Comparison of ENCODE assay signal across 11 cellular contexts in the genomic region with DNA sequence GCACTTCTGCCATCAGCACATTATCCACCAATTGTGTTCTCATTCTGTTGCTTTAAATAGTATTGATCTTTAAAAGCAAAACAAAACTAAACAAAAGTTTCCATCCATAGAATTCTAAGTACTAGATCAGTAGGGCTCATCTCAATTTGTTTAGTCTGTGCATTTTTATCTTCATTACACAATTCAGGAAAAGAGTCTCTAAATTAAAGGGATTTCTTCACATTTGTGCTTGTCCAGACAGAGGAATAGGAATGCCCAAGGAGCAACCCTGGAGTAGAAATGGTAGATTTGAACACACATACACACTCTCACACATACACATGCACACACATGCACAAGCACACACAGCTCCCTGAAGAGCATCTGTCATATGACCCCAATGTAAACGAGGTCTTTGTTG. TPM values are rescaled to one million over a fixed set of nuclear protein-coding genes. Genes with fewer than 3 reads are reported as not detected.
"Had no signal": no experiment of that assay in that cellular context is flagged by ENCODE, and none has a peak within 500 bp of the region (broad histone marks: within the 10 kb centered on the region; RNA-seq: fewer than 3 reads in every experiment).

No MANE protein-coding gene starts in this region.

- H3K27ac ChIP-seq: gastroesophageal sphincter, SK-N-MC had no signal

- H3K27me3 ChIP-seq: gastroesophageal sphincter, heart right ventricle had no signal

- H3K4me1 Mint-ChIP-seq: stimulated activated naive CD8-positive, alpha-beta T cell treated with anti-CD3 and anti-CD28 coated beads, Interleukin-15, amount 100 ng/mL, for 72 hours had no signal

- ATAC-seq: gastroesophageal sphincter; heart right ventricle; naive thymus-derived CD8-positive, alpha-beta T cell; stimulated activated naive CD8-positive, alpha-beta T cell treated with anti-CD3 and anti-CD28 coated beads, Interleukin-15, amount 100 ng/mL, for 72 hours had no signal

- DNase-seq: activated CD4-positive, alpha-beta T cell treated with anti-CD3 and anti-CD28 coated beads, Interleukin-2, amount 50 U/mL, for 4 hours; activated naive CD4-positive, alpha-beta T cell treated with Interleukin-2 at 50 U/mL for 16 hours; activated naive CD8-positive, alpha-beta T cell treated with anti-CD3 and anti-CD28 coated beads, Interleukin-2, amount 10 ng/mL, durations not matched to agents 7 days and 5 days; cortex of kidney; erythroblast; heart right ventricle; naive thymus-derived CD8-positive, alpha-beta T cell; stimulated activated naive CD8-positive, alpha-beta T cell treated with anti-CD3 and anti-CD28 coated beads, Interleukin-15, amount 100 ng/mL, for 72 hours had no signal

- H3K4me3 Mint-ChIP-seq: activated naive CD8-positive, alpha-beta T cell treated with anti-CD3 and anti-CD28 coated beads, Interleukin-2, amount 10 ng/mL, durations not matched to agents 7 days and 5 days; activated T-helper 1 cell treated with anti-CD3 and anti-CD28 coated beads, Interleukin-12 subunit alpha, Interleukin-12 subunit beta, Interleukin-2, Interleukin-4 antibody, amounts not matched to agents 30 ng/mL and 10 ng/mL and 1 ng/mL, durations not matched to agents 14 hours and 24 hours and 36 hours; naive thymus-derived CD8-positive, alpha-beta T cell; stimulated activated naive CD8-positive, alpha-beta T cell treated with anti-CD3 and anti-CD28 coated beads, Interleukin-15, amount 100 ng/mL, for 72 hours had no signal

- H3K4me3 ChIP-seq: gastroesophageal sphincter, heart right ventricle, SK-N-MC had no signal

- H3K4me1 ChIP-seq: gastroesophageal sphincter had no signal

- H3K9me3 Mint-ChIP-seq: activated naive CD8-positive, alpha-beta T cell treated with anti-CD3 and anti-CD28 coated beads, Interleukin-2, amount 10 ng/mL, durations not matched to agents 7 days and 5 days; activated T-helper 1 cell treated with anti-CD3 and anti-CD28 coated beads, Interleukin-12 subunit alpha, Interleukin-12 subunit beta, Interleukin-2, Interleukin-4 antibody, amounts not matched to agents 30 ng/mL and 10 ng/mL and 1 ng/mL, durations not matched to agents 14 hours and 24 hours and 36 hours had no signal

- H3K36me3 Mint-ChIP-seq: activated naive CD8-positive, alpha-beta T cell treated with anti-CD3 and anti-CD28 coated beads, Interleukin-2, amount 10 ng/mL, durations not matched to agents 7 days and 5 days; naive thymus-derived CD8-positive, alpha-beta T cell had no signal

- H3K27ac Mint-ChIP-seq: activated naive CD8-positive, alpha-beta T cell treated with anti-CD3 and anti-CD28 coated beads, Interleukin-2, amount 10 ng/mL, durations not matched to agents 7 days and 5 days; activated T-helper 1 cell treated with anti-CD3 and anti-CD28 coated beads, Interleukin-12 subunit alpha, Interleukin-12 subunit beta, Interleukin-2, Interleukin-4 antibody, amounts not matched to agents 30 ng/mL and 10 ng/mL and 1 ng/mL, durations not matched to agents 14 hours and 24 hours and 36 hours; naive thymus-derived CD8-positive, alpha-beta T cell had no signal

- H3K9me3 ChIP-seq: gastroesophageal sphincter, heart right ventricle had no signal

RNA-seq across cellular contexts. Expression of gene LMCD1, which starts 21.4 kb away (rescaled TPM):
- total RNA-seq: naive thymus-derived CD8-positive, alpha-beta T cell had no signal
